Comparison of ENCODE assay signal across 10 cellular contexts in the genomic region with DNA sequence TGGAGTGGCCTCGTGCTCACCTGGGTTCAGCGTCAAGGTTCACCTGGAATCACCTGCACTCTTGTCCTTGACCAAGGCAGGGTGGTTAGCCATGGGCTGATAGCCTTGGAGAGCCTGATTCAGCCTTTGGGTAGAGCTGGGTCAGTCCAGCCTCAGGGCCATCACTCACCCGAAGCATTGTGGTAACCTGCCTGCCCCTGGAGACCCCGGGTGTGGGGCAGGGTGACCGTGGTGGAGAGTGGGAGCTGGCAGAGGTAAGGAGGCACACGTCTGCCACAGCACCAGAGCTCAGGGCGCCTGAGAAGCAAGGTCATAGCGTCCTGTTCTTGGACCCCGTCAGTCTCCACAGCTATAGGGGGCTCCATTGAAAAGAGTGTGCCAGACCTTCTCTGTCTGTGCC. TPM values are rescaled to one million over a fixed set of nuclear protein-coding genes. Genes with fewer than 3 reads are reported as not detected.
A peak's percentile ranks its signal among the peaks of the same experiment; 100 is the strongest.
DNase-seq lines count a peak whose midpoint lies in the region; ATAC-seq and TF ChIP-seq lines count a peak whose summit lies in the region.
"Had no signal": no experiment of that assay in that cellular context is flagged by ENCODE, and none has a peak within 500 bp of the region (broad histone marks: within the 10 kb centered on the region; RNA-seq: fewer than 3 reads in every experiment).

No MANE protein-coding gene starts in this region.

- H3K4me1 ChIP-seq in breast epithelium: no peaks in the 10 kb centered on the region

- POLR2A ChIA-PET in MCF 10A (lab: Yijun Ruan, JAX): interaction anchor here (0.6 to 2.4 kb wide), 7 partner anchors 24 to 922 kb away, joined by 3 to 7 read pairs (median 4); partner anchors contain the start of gene ERCC6

- no peaks in the 10 kb centered on the region for H3K9me3 ChIP-seq in breast epithelium
- H3K9me3 ChIP-seq: MG63, uterus had no signal

- H3K27me3 Mint-ChIP-seq in MCF 10A (ENCODE audit: insufficient read depth, unreplicated experiment) (peaks cover 58% of the 10 kb centered on the region), mesothelial cell of epicardium (ENCODE audit: low read depth) (peaks cover 82% of the 10 kb centered on the region)
- peaks cover 2% of the 10 kb centered on the region for H3K27me3 Mint-ChIP-seq in activated naive CD8-positive, alpha-beta T cell

- H3K4me1 Mint-ChIP-seq in MCF 10A (ENCODE audit: insufficient read depth, unreplicated experiment) (peaks cover 13% of the 10 kb centered on the region), mesothelial cell of epicardium (peaks cover 3% of the 10 kb centered on the region)
- H3K4me1 Mint-ChIP-seq in activated naive CD8-positive, alpha-beta T cell (ENCODE audit: low read depth): peaks cover 3% of the 10 kb centered on the region

- H3K36me3 ChIP-seq in breast epithelium: no peaks in the 10 kb centered on the region
- H3K36me3 ChIP-seq: MG63, uterus had no signal

- H3K27me3 ChIP-seq in breast epithelium: peaks cover 0 to 4% of the 10 kb centered on the region in 2 donors
- H3K27me3 ChIP-seq: MG63, uterus had no signal

- no peak for TF ChIP-seq POLR2A in breast epithelium (IDR thresholded peaks at IDR 0.05)

- no TSS peak for BruUV-seq in MCF 10A (replicated peaks; lab: Mats Ljungman, UMichigan)

- TF ChIP-seq CTCF in MCF 10A (IDR thresholded peaks at IDR 0.05; ENCODE audit: unreplicated experiment) (no peak), breast epithelium (IDR thresholded peaks at IDR 0.05) (no peak), mesothelial cell of epicardium (IDR thresholded peaks at IDR 0.05; ENCODE audit: unreplicated experiment) (no peak)

- ATAC-seq in GM21360 (IDR thresholded peaks at IDR 0.05; ENCODE audit: unreplicated experiment): no peak
- ATAC-seq in HG02571 (IDR thresholded peaks at IDR 0.05; ENCODE audit: unreplicated experiment): no peak

- peaks cover 6% of the 10 kb centered on the region for H3K36me3 Mint-ChIP-seq in MCF 10A (ENCODE audit: insufficient read depth, unreplicated experiment)
- H3K36me3 Mint-ChIP-seq in activated naive CD8-positive, alpha-beta T cell: no peaks in the 10 kb centered on the region
- H3K36me3 Mint-ChIP-seq in mesothelial cell of epicardium: no peaks in the 10 kb centered on the region

- DNase-seq in MCF 10A (ENCODE audit: unreplicated experiment) (no peak), breast epithelium (ENCODE audit: low spot score in 2 of 2) (no peak), mesothelial cell of epicardium (ENCODE audit: low spot score in 2 of 2, unreplicated experiment in 2 of 2) (no peak), kidney glomerular epithelial cell (lab: John Stamatoyannopoulos, UW) (no peak), NCI-H526 treated with DMSO at 0.1 percent for 48 hours (lab: John Stamatoyannopoulos, UW) (no peak)

- intact Hi-C loops in MCF 10A (cut with micrococcal nuclease): loop anchor here (1.0 kb wide), 3 partner anchors 49 to 213 kb away; no protein-coding TSS in a partner anchor
- intact Hi-C loops in breast epithelium (cut with DNase I; ENCODE audit: low total_unique reads): loop anchor here (5.0 kb wide), 1 partner anchor 605 kb away; no protein-coding TSS in a partner anchor

- H3K27ac ChIP-seq in breast epithelium: no peak overlapping the region
- H3K27ac ChIP-seq: uterus had no signal

- CTCF ChIA-PET in MCF 10A (lab: Yijun Ruan, JAX): interaction anchor here (0.5 to 6.2 kb wide), 113 partner anchors 8 to 1410 kb away, joined by 3 to 428 read pairs (median 5); partner anchors contain the start of genes ARHGAP22 and WDFY4

- H3K4me3 Mint-ChIP-seq in MCF 10A (ENCODE audit: unreplicated experiment) (peak overlapping the region; percentile 73), mesothelial cell of epicardium (peak overlapping the region; percentile 76)
- peak overlapping the region; percentile 84 for H3K4me3 Mint-ChIP-seq in activated naive CD8-positive, alpha-beta T cell

- H3K27ac Mint-ChIP-seq in MCF 10A (ENCODE audit: low read depth, unreplicated experiment) (no peak overlapping the region), mesothelial cell of epicardium (no peak overlapping the region)
- no peak overlapping the region for H3K27ac Mint-ChIP-seq in activated naive CD8-positive, alpha-beta T cell

- no peaks in the 10 kb centered on the region for H3K9me3 Mint-ChIP-seq in MCF 10A (ENCODE audit: unreplicated experiment)
- H3K9me3 Mint-ChIP-seq in activated naive CD8-positive, alpha-beta T cell (ENCODE audit: low read depth): no peaks in the 10 kb centered on the region
- no peaks in the 10 kb centered on the region for H3K9me3 Mint-ChIP-seq in mesothelial cell of epicardium

- no peak overlapping the region for H3K4me3 ChIP-seq in breast epithelium

RNA-seq across cellular contexts. Expression of gene WDFY4, which starts 27.7 kb away (rescaled TPM):
- not detected in 2 replicates for total RNA-seq in MCF 10A (2022)
- total RNA-seq in breast epithelium: 1 to 10 TPM; 2.3 to 7.0 (median 5.8) TPM
- total RNA-seq in mesothelial cell of epicardium: 2.6 to 4.3 TPM (median 3.3 TPM) in 3 replicates

RNA-seq across cellular contexts. Expression of gene ARHGAP22, which starts 52.1 kb away (rescaled TPM):
- 4.0 and 6.3 TPM in 2 replicates for total RNA-seq in MCF 10A (2022)
- total RNA-seq in breast epithelium: 1 to 10 TPM; 2.6 to 8.2 (median 4.8) TPM
- 2.9 to 5.1 TPM (median 4.1 TPM) in 3 replicates for total RNA-seq in mesothelial cell of epicardium
